Comparison of ENCODE assay signal across 8 cellular contexts in the genomic region with DNA sequence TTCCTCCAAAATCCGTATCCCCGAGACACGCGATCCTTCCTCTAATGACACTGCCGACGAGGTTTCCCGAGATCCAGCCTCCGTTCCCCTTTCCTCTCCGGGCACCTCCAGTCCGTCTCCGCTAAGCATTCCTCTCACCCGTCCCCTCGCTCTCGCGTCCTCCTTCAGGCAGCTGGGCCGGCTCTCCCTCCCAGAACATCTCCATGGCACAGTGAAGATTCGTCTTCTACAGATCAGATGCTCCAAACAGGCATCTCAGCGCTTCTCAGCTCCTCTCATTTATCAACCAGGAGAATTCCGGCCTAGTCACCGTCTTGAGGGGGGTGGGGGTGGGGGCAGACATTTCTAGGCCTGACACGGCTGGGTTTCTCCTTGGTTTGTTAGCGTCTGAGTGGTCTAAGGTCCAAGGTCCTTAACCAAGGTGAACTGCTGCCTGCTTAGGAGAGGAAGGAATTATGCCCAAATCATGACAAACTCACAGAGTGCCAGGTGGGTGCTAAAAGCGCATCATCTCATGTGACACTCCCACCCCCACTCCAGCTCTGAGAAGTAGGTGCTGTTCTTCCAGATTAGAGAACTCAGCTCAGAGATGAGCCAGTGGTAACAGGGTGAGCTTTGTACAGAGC. TPM values are rescaled to one million over a fixed set of nuclear protein-coding genes. Genes with fewer than 3 reads are reported as not detected.
DNase-seq lines count a peak whose midpoint lies in the region; ATAC-seq and TF ChIP-seq lines count a peak whose summit lies in the region.

A gene (minus strand): TSS at position 457 of the 626 bp plus-strand sequence. CDS start 7,976 bp downstream, outside the sequence.

- H3K4me3 Mint-ChIP-seq in activated CD4-positive, alpha-beta T cell treated with anti-CD3 and anti-CD28 coated beads for 36 hours = peak within 1 kb of the TSS; percentile 70

- H4K20me1 ChIP-seq in neural cell (ENCODE audit: insufficient read depth) = peaks cover 5% of the 10 kb centered on the region

- ATAC-seq in activated CD4-positive, alpha-beta T cell treated with anti-CD3 and anti-CD28 coated beads for 36 hours = peak; percentile 18
- ATAC-seq in RWPE2 (ENCODE audit: low read depth) = no peak
- ATAC-seq in esophagus mucosa = no peak
- no peak for ATAC-seq in GM19452 (IDR thresholded peaks at IDR 0.05; ENCODE audit: unreplicated experiment)

- intact Hi-C loops in activated CD4-positive, alpha-beta T cell treated with anti-CD3 and anti-CD28 coated beads for 36 hours (cut with DNase I, micrococcal nuclease) = no loop called here

- TF ChIP-seq RAD21 in neural cell (conservative IDR thresholded peaks at IDR 0.05) = no peak

- H3K27me3 ChIP-seq in RWPE2 (ENCODE audit: insufficient read depth, poor library complexity, severe bottlenecking) (no peaks in the 10 kb centered on the region), neural cell (ENCODE audit: insufficient read depth, low read depth, low read length) (no peaks in the 10 kb centered on the region)

- H3K4me2 ChIP-seq in neural cell (ENCODE audit: low read length) = peak within 1 kb of the TSS; percentile 92

- peak within 1 kb of the TSS; percentile 62 for H3K4me3 ChIP-seq in RWPE2 (ENCODE audit: severe bottlenecking)
- peak within 1 kb of the TSS; percentile 81 for H3K4me3 ChIP-seq in neural cell (ENCODE audit: low read length)

- H3K27ac ChIP-seq in RWPE2 (ENCODE audit: poor library complexity, severe bottlenecking) (no peak within 1 kb of the TSS), neural cell (ENCODE audit: low read length) (peak within 1 kb of the TSS; percentile 92)

- H2AFZ ChIP-seq in neural cell (ENCODE audit: low read depth, low read length) = peak within 1 kb of the TSS; percentile 94

- H3K27ac Mint-ChIP-seq in activated CD4-positive, alpha-beta T cell treated with anti-CD3 and anti-CD28 coated beads for 36 hours = peak within 1 kb of the TSS; percentile 45

- H3K9me2 ChIP-seq in neural cell (ENCODE audit: insufficient read depth, low read length) = no peaks in the 10 kb centered on the region

- DNase-seq in activated CD4-positive, alpha-beta T cell treated with anti-CD3 and anti-CD28 coated beads for 36 hours = no peak
- DNase-seq in activated CD4-positive, alpha-beta T cell treated with anti-CD3 and anti-CD28 coated beads for 1 hour = no peak
- DNase-seq in RWPE2 (ENCODE audit: low spot score) = no peak
- DNase-seq in NCI-H446 treated with DMSO at 0.1 percent for 48 hours (lab: John Stamatoyannopoulos, UW) = no peak
- DNase-seq in UCSD-AML1 (lab: John Stamatoyannopoulos, UW; ENCODE audit: unreplicated experiment) = no peak

- H3K79me2 ChIP-seq in neural cell (replicated peaks; ENCODE audit: insufficient read depth, low read length) = peaks cover 39% of the 10 kb centered on the region

- H3K4me1 ChIP-seq in RWPE2 (ENCODE audit: insufficient read depth, poor library complexity, severe bottlenecking) = no peaks in the 10 kb centered on the region

- no peaks in the 10 kb centered on the region for H3F3A ChIP-seq in neural cell (ENCODE audit: insufficient read depth, low read length, poor library complexity, severe bottlenecking)

- no peak for TF ChIP-seq CTCF in RWPE2 (IDR thresholded peaks at IDR 0.05; ENCODE audit: poor library complexity, severe bottlenecking)
- TF ChIP-seq CTCF in neural cell (IDR thresholded peaks at IDR 0.05; ENCODE audit: poor library complexity, severe bottlenecking) = no peak

- H3K27me3 Mint-ChIP-seq in activated CD4-positive, alpha-beta T cell treated with anti-CD3 and anti-CD28 coated beads for 36 hours = peaks cover 46% of the 10 kb centered on the region

- no peaks in the 10 kb centered on the region for H3K36me3 ChIP-seq in RWPE2 (ENCODE audit: low read depth)
- H3K36me3 ChIP-seq in neural cell (ENCODE audit: insufficient read depth, low read length) = no peaks in the 10 kb centered on the region

- no peak for TF ChIP-seq EP300 in neural cell (conservative IDR thresholded peaks at IDR 0.05; ENCODE audit: poor library complexity, severe bottlenecking)

- H3K9me3 ChIP-seq in RWPE2 (ENCODE audit: severe bottlenecking) (no peaks in the 10 kb centered on the region), neural cell (ENCODE audit: low read length) (no peaks in the 10 kb centered on the region)

- H3K9ac ChIP-seq in neural cell (ENCODE audit: low read length) = peak within 1 kb of the TSS; percentile 95

- CTCF ChIA-PET in activated CD4-positive, alpha-beta T cell treated with anti-CD3 and anti-CD28 coated beads for 36 hours (lab: Charles Lee) = interaction anchor here (1.7 kb wide), 1 partner anchor 35 kb away, joined by 5 read pairs; no protein-coding TSS in a partner anchor

- no peaks in the 10 kb centered on the region for H3K36me3 Mint-ChIP-seq in activated CD4-positive, alpha-beta T cell treated with anti-CD3 and anti-CD28 coated beads for 36 hours (ENCODE audit: low read depth)

- POLR2A ChIA-PET in activated CD4-positive, alpha-beta T cell treated with anti-CD3 and anti-CD28 coated beads for 36 hours (lab: Charles Lee) = no interaction called here

- no peaks in the 10 kb centered on the region for H3K9me3 Mint-ChIP-seq in activated CD4-positive, alpha-beta T cell treated with anti-CD3 and anti-CD28 coated beads for 36 hours (ENCODE audit: low read depth)

- H3K4me1 Mint-ChIP-seq in activated CD4-positive, alpha-beta T cell treated with anti-CD3 and anti-CD28 coated beads for 36 hours = peaks cover 11% of the 10 kb centered on the region

TF ChIP-seq in neural cell, 6 proteins besides CTCF, POLR2A, EP300 and RAD21:
- TF ChIP-seq TAF1 (IDR thresholded peaks at IDR 0.05; ENCODE audit: low read depth) (peak; percentile 48), SMC3 (conservative IDR thresholded peaks at IDR 0.05; ENCODE audit: poor library complexity) (no peak), MXI1 (conservative IDR thresholded peaks at IDR 0.05; ENCODE audit: poor library complexity, severe bottlenecking) (peak; percentile 39)

RNA-seq across cellular contexts. Expression of the gene that starts here (rescaled TPM):
- 1 to 10 TPM; 1.3 to 1.6 TPM for total RNA-seq in activated CD4-positive, alpha-beta T cell treated with anti-CD3 and anti-CD28 coated beads for 36 hours
- total RNA-seq in esophagus mucosa = 138 TPM
- 159 and 219 TPM in 2 replicates for polyA plus RNA-seq in neural cell
- polyA minus RNA-seq in neural cell = 303 and 334 TPM in 2 replicates

Comparison
In these comparisons a context has a peak if more than half of its experiments do, and no peak if none do; other contexts are left out.
1. RNA of the gene that starts here (total RNA-seq): 138 TPM in esophagus mucosa (single experiment); 1.3 to 1.6 TPM in activated CD4-positive, alpha-beta T cell treated with anti-CD3 and anti-CD28 coated beads for 36 hours; every median in the first group is over 10 times any median in the second.